ENCODE assay signal across 1 cellular context in genomic region chr11:76207642-76208378, GRCh38.
TF ChIP-seq lines count a peak whose summit lies in the region.

No MANE protein-coding gene starts in this region.

TF ChIP-seq in A549, 52 proteins besides CTCF, POLR2A, EP300 and RAD21 (continued from another document):
- peak; percentile 51 for TF ChIP-seq E2F6 (IDR thresholded peaks at IDR 0.05; ENCODE audit: borderline replicate concordance, low read depth)
- TF ChIP-seq MYC (IDR thresholded peaks at IDR 0.05; ENCODE audit: borderline replicate concordance, low read length) = 0 out of 2 replicates have a peak, but pooled peaks have one; percentile 3
- TF ChIP-seq MAZ (IDR thresholded peaks at IDR 0.05; ENCODE audit: borderline replicate concordance, low read depth, low read length) = peak; percentile 48; the same call in 1 of the 2 replicates
- TF ChIP-seq CHD2 (IDR thresholded peaks at IDR 0.05; ENCODE audit: low read length, partially characterized antibody) = no peak
- TF ChIP-seq JUN (IDR thresholded peaks at IDR 0.05) = peak in 1 of 2 experiments; percentile 22; a peak in 1 of 5 replicates
- TF ChIP-seq HOXA7 (CRISPR knock-in tag; IDR thresholded peaks at IDR 0.05) = no peak
- TF ChIP-seq REST (IDR thresholded peaks at IDR 0.05) = no peak
- no peak for TF ChIP-seq RCOR1 (IDR thresholded peaks at IDR 0.05; ENCODE audit: low read depth, low read length)
- TF ChIP-seq ZSCAN20 (CRISPR knock-in tag; IDR thresholded peaks at IDR 0.05) = no peak
- no peak for TF ChIP-seq ELK1 (IDR thresholded peaks at IDR 0.05; ENCODE audit: low read depth, low read length)
